In the genomic region with DNA sequence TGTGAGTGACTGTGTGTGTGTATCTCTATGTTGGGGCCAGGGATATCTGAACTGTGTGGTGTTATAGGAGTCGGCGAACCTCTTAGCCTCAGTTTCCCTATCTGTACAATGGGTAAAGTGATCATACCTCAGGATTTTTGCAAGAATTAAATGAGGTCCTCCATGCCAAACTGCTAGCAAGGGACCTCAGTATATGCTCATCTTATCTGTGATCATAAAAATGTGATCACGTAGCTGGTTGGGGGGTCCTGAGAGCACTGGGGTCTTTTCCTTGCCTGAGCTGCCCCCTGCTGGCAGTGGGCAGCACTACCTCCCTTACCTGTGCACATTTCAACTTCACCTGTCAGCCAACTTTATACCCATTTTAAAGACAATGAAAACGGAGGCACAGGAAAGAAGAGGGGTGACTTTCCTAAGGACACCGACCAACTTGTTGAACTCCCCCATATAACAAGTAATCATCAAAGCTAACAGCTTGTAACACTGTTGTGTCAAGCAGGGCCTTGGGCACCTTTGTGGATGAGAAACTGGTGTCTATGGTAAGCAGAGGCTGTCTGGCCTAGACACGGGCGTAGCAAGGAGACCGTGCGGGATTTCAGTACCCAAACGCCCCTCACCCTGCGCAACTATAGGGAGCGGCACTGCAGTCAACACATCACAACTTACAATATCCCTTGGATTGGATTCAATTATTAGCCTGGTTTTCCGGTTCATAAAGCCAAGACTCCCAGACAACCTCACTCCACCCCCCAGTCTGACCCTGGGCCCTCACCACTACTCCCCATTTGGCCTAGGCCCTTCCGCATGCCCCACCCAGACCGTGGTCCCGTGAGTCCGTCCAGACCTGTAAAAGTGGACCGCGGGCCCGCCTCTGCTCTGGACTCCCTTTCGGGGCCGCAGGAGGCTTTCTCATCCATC, we compare ENCODE assay signal across 8 cellular contexts. TPM values are rescaled to one million over a fixed set of nuclear protein-coding genes. Genes with fewer than 3 reads are reported as not detected.
A peak's percentile ranks its signal among the peaks of the same experiment; 100 is the strongest.
DNase-seq lines count a peak whose midpoint lies in the region; ATAC-seq and TF ChIP-seq lines count a peak whose summit lies in the region.

No MANE protein-coding gene starts in this region.

- H3K27ac Mint-ChIP-seq in activated CD4-positive, alpha-beta memory T cell treated with anti-CD3 and anti-CD28 coated beads, Interleukin-2, amount 10 ng/mL, durations not matched to agents 7 days and 5 days, result peak overlapping the region; percentile 86
- H3K27ac Mint-ChIP-seq in natural killer cell treated with Interleukin-12 subunit alpha and Interleukin-12 subunit beta and Interleukin-15 and Interleukin-18, amount 100 ng/mL, for 72 hours, result peak overlapping the region; percentile 73 to 87

- peak overlapping the region; percentile 78 for H3K4me3 Mint-ChIP-seq in activated CD4-positive, alpha-beta memory T cell treated with anti-CD3 and anti-CD28 coated beads, Interleukin-2, amount 10 ng/mL, durations not matched to agents 7 days and 5 days
- peak overlapping the region; percentile 86 for H3K4me3 Mint-ChIP-seq in natural killer cell treated with Interleukin-12 subunit alpha and Interleukin-12 subunit beta and Interleukin-15 and Interleukin-18, amount 100 ng/mL, for 72 hours

- DNase-seq in NCI-H1105 treated with DMSO at 0.1 percent for 48 hours (lab: John Stamatoyannopoulos, UW), result peak; percentile 28
- DNase-seq in NCI-H1105 (lab: John Stamatoyannopoulos, UW), result no peak
- DNase-seq in LNCaP clone FGC (ENCODE audit: low read depth), result peak; percentile 31
- DNase-seq in activated CD4-positive, alpha-beta memory T cell treated with anti-CD3 and anti-CD28 coated beads, Interleukin-2, amount 10 ng/mL, durations not matched to agents 7 days and 5 days, result peak; percentile 28
- DNase-seq in fibroblast of gingiva (ENCODE audit: low read depth), result peak; percentile 42
- no peak for DNase-seq in natural killer cell treated with Interleukin-12 subunit alpha and Interleukin-12 subunit beta and Interleukin-15 and Interleukin-18, amount 100 ng/mL, for 72 hours (ENCODE audit: low spot score)
- no peak for DNase-seq in COR-L47 (lab: John Stamatoyannopoulos, UW)

- no peaks in the 10 kb centered on the region for H3K36me3 Mint-ChIP-seq in activated CD4-positive, alpha-beta memory T cell treated with anti-CD3 and anti-CD28 coated beads, Interleukin-2, amount 10 ng/mL, durations not matched to agents 7 days and 5 days (ENCODE audit: low read depth)
- no peaks in the 10 kb centered on the region for H3K36me3 Mint-ChIP-seq in natural killer cell treated with Interleukin-12 subunit alpha and Interleukin-12 subunit beta and Interleukin-15 and Interleukin-18, amount 100 ng/mL, for 72 hours

- ATAC-seq in natural killer cell treated with Interleukin-12 subunit alpha and Interleukin-12 subunit beta and Interleukin-15 and Interleukin-18, amount 100 ng/mL, for 72 hours, result no peak
- ATAC-seq in HG02981 (IDR thresholded peaks at IDR 0.05; ENCODE audit: unreplicated experiment), result no peak

- peak; percentile 81 for TF ChIP-seq CTCF in LNCaP clone FGC (IDR thresholded peaks at IDR 0.05; ENCODE audit: control insufficient read depth, extremely low read depth, insufficient read depth)

- H3K27me3 Mint-ChIP-seq in activated CD4-positive, alpha-beta memory T cell treated with anti-CD3 and anti-CD28 coated beads, Interleukin-2, amount 10 ng/mL, durations not matched to agents 7 days and 5 days, result no peaks in the 10 kb centered on the region
- no peaks in the 10 kb centered on the region for H3K27me3 Mint-ChIP-seq in natural killer cell treated with Interleukin-12 subunit alpha and Interleukin-12 subunit beta and Interleukin-15 and Interleukin-18, amount 100 ng/mL, for 72 hours

- peak overlapping the region; percentile 78 for H3K4me3 ChIP-seq in LNCaP clone FGC (ENCODE audit: low read depth, low read length)

- CTCF ChIA-PET in activated CD4-positive, alpha-beta memory T cell treated with anti-CD3 and anti-CD28 coated beads, Interleukin-2, amount 10 ng/mL, durations not matched to agents 7 days and 5 days (lab: Charles Lee), result interaction anchor here (0.6 to 3.7 kb wide), 7 partner anchors 10 to 61 kb away, joined by 3 to 37 read pairs (median 4); partner anchors contain the start of genes BBS1, MRPL11 and PELI3

- H3K4me1 Mint-ChIP-seq in activated CD4-positive, alpha-beta memory T cell treated with anti-CD3 and anti-CD28 coated beads, Interleukin-2, amount 10 ng/mL, durations not matched to agents 7 days and 5 days, result peaks cover 25% of the 10 kb centered on the region
- peaks cover 24 to 30% of the 10 kb centered on the region in 2 donors for H3K4me1 Mint-ChIP-seq in natural killer cell treated with Interleukin-12 subunit alpha and Interleukin-12 subunit beta and Interleukin-15 and Interleukin-18, amount 100 ng/mL, for 72 hours (ENCODE audit: low read depth in 2 of 2)

- H3K9me3 Mint-ChIP-seq in activated CD4-positive, alpha-beta memory T cell treated with anti-CD3 and anti-CD28 coated beads, Interleukin-2, amount 10 ng/mL, durations not matched to agents 7 days and 5 days, result no peaks in the 10 kb centered on the region
- no peaks in the 10 kb centered on the region for H3K9me3 Mint-ChIP-seq in natural killer cell treated with Interleukin-12 subunit alpha and Interleukin-12 subunit beta and Interleukin-15 and Interleukin-18, amount 100 ng/mL, for 72 hours

- POLR2A ChIA-PET in activated CD4-positive, alpha-beta memory T cell treated with anti-CD3 and anti-CD28 coated beads, Interleukin-2, amount 10 ng/mL, durations not matched to agents 7 days and 5 days (lab: Charles Lee), result interaction anchor here (0.5 to 2.4 kb wide), 11 partner anchors 9 to 364 kb away, joined by 3 to 28 read pairs (median 6); partner anchors contain the start of genes ACTN3, MRPL11, NPAS4 and PELI3

RNA-seq across cellular contexts. Expression of gene DPP3, which starts 1.2 kb away (rescaled TPM):
- total RNA-seq in activated CD4-positive, alpha-beta memory T cell treated with anti-CD3 and anti-CD28 coated beads, Interleukin-2, amount 10 ng/mL, durations not matched to agents 7 days and 5 days, result 10 to 100 TPM; 59.3 to 60.6 TPM
- 100 to 1,000 TPM in 1 of 2 donors, 10 to 100 TPM in 1; 77.4 to 122 TPM for total RNA-seq in natural killer cell treated with Interleukin-12 subunit alpha and Interleukin-12 subunit beta and Interleukin-15 and Interleukin-18, amount 100 ng/mL, for 72 hours

RNA-seq across cellular contexts. Expression of gene PELI3, which starts 12.4 kb away (rescaled TPM):
- total RNA-seq in activated CD4-positive, alpha-beta memory T cell treated with anti-CD3 and anti-CD28 coated beads, Interleukin-2, amount 10 ng/mL, durations not matched to agents 7 days and 5 days, result 1 to 10 TPM; 6.8 to 7.5 TPM
- 1 to 10 TPM; 5.4 to 6.0 TPM for total RNA-seq in natural killer cell treated with Interleukin-12 subunit alpha and Interleukin-12 subunit beta and Interleukin-15 and Interleukin-18, amount 100 ng/mL, for 72 hours

RNA-seq across cellular contexts. Expression of gene BBS1, which starts 31.4 kb away (rescaled TPM):
- 10 to 100 TPM; 16.8 to 16.9 TPM for total RNA-seq in activated CD4-positive, alpha-beta memory T cell treated with anti-CD3 and anti-CD28 coated beads, Interleukin-2, amount 10 ng/mL, durations not matched to agents 7 days and 5 days
- 10 to 100 TPM; 20.5 to 21.7 TPM for total RNA-seq in natural killer cell treated with Interleukin-12 subunit alpha and Interleukin-12 subunit beta and Interleukin-15 and Interleukin-18, amount 100 ng/mL, for 72 hours

RNA-seq across cellular contexts. Expression of gene MRPL11, which starts 40.4 kb away (rescaled TPM):
- 10 to 100 TPM; 44.2 to 55.3 TPM for total RNA-seq in activated CD4-positive, alpha-beta memory T cell treated with anti-CD3 and anti-CD28 coated beads, Interleukin-2, amount 10 ng/mL, durations not matched to agents 7 days and 5 days
- 100 to 1,000 TPM in 1 of 2 donors, 10 to 100 TPM in 1; 58.7 to 112 TPM for total RNA-seq in natural killer cell treated with Interleukin-12 subunit alpha and Interleukin-12 subunit beta and Interleukin-15 and Interleukin-18, amount 100 ng/mL, for 72 hours

RNA-seq across cellular contexts. Expression of gene NPAS4, which starts 58.2 kb away (rescaled TPM):
- under 1 TPM in 1 of 2 experiments, not detected in 1; 0.20 TPM for total RNA-seq in activated CD4-positive, alpha-beta memory T cell treated with anti-CD3 and anti-CD28 coated beads, Interleukin-2, amount 10 ng/mL, durations not matched to agents 7 days and 5 days
- total RNA-seq in natural killer cell treated with Interleukin-12 subunit alpha and Interleukin-12 subunit beta and Interleukin-15 and Interleukin-18, amount 100 ng/mL, for 72 hours, result not detected

Comparison
In these comparisons a context has a peak if more than half of its experiments do, and no peak if none do; other contexts are left out.
1. DNase-seq: peak in NCI-H1105 treated with DMSO at 0.1 percent for 48 hours (single experiment), LNCaP clone FGC (single experiment), activated CD4-positive, alpha-beta memory T cell treated with anti-CD3 and anti-CD28 coated beads, Interleukin-2, amount 10 ng/mL, durations not matched to agents 7 days and 5 days (single experiment) and fibroblast of gingiva (single experiment); none in NCI-H1105 (single experiment), natural killer cell treated with Interleukin-12 subunit alpha and Interleukin-12 subunit beta and Interleukin-15 and Interleukin-18, amount 100 ng/mL, for 72 hours (single experiment) and COR-L47 (single experiment).